Comparison of ENCODE assay signal across 9 cellular contexts in the genomic region with DNA sequence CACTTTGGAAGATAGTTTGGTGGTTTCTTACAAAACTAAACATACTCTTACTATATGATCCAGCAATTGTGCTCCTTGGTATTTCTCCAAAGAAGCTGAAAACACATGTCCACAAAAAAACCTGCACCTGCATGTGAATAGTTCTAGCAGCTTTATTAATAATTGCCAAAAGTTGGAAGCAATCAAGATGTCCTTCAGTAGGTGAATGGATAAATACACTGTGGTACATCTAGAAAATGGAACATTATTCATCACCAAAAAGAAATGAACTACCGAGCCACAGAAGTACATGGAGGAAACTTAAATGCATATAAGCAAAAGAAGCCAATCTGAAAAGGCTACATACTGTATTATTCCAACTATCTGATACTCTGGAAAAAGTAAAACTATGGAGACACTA.
"Had no signal": no experiment of that assay in that cellular context is flagged by ENCODE, and none has a peak within 500 bp of the region (broad histone marks: within the 10 kb centered on the region; RNA-seq: fewer than 3 reads in every experiment).

No MANE protein-coding gene starts in this region.

- H3K4me1 ChIP-seq: HAP-1 had no signal

- H3K9ac ChIP-seq: GM23248 had no signal

- DNase-seq: GM23248, GOT3, H7, H9, HCEC 1CT, HFFc6 had no signal

- H3K27ac ChIP-seq: GM23248 had no signal

- H2AFZ ChIP-seq: GM23248, GM23338 had no signal

- ATAC-seq: GM23338, HCT116 had no signal

- H3K9me3 ChIP-seq: HAP-1 had no signal

- H3K4me2 ChIP-seq: GM23338 had no signal

- H3K4me3 ChIP-seq: GM23248, GM23338, HAP-1 had no signal

- H3K36me3 ChIP-seq: HAP-1 had no signal
